Comparison of ENCODE assay signal across 8 cellular contexts in the genomic region with DNA sequence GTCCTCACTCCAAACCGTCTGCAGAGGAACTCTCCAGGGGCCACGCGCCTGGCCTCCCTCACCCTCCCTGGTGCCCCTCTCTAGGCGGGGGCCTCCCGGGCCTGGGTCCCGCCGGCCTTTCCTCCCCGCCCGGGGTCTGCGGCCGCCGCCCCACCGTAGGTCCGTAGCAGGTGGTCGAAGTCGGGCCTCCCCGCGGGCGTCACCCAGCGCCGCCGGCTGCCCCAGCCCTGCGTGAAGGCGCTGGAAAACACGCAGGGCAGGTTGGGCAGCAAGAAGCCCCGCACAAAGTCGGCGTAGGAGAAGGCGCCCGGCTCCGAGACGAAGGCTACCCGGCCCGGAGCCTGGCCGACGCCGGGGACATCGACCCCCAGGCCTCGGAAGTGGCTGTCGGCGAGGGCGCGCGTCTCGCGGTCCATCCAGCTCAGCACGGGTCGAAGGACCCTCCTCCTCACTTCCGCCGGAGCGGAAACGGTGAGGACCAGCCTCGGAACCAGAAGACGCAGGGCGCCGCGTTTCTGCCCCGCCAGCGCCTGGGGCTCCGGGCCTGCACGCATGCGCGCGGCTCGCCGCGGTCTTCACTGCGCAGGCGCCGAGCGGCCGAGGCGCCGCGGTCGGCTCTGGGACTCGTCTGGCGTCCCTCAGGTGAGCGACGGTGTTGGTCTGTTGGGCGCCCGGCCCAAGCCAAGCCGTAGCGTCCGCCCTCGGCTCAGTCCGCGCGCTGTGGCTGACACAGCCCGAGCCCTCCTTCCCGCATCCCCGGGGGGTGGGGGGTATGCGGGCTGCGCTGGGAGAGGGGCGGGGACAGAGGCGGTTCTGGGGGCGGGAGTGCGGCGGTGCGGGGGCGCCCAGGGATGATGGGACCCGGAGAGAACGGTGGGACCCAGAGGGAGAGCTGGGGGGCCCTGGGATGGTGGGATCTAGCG. TPM values are rescaled to one million over a fixed set of nuclear protein-coding genes. Genes with fewer than 3 reads are reported as not detected.
DNase-seq lines count a peak whose midpoint lies in the region; ATAC-seq and TF ChIP-seq lines count a peak whose summit lies in the region.

A gene with protein sequence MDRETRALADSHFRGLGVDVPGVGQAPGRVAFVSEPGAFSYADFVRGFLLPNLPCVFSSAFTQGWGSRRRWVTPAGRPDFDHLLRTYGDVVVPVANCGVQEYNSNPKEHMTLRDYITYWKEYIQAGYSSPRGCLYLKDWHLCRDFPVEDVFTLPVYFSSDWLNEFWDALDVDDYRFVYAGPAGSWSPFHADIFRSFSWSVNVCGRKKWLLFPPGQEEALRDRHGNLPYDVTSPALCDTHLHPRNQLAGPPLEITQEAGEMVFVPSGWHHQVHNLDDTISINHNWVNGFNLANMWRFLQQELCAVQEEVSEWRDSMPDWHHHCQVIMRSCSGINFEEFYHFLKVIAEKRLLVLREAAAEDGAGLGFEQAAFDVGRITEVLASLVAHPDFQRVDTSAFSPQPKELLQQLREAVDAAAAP (minus strand): TSS at position 445 of the 923 bp plus-strand sequence. CDS start 29 bp downstream, at position 416.
A gene with protein sequence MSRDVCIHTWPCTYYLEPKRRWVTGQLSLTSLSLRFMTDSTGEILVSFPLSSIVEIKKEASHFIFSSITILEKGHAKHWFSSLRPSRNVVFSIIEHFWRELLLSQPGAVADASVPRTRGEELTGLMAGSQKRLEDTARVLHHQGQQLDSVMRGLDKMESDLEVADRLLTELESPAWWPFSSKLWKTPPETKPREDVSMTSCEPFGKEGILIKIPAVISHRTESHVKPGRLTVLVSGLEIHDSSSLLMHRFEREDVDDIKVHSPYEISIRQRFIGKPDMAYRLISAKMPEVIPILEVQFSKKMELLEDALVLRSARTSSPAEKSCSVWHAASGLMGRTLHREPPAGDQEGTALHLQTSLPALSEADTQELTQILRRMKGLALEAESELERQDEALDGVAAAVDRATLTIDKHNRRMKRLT (plus strand): TSS at position 578 of the 923 bp plus-strand sequence. CDS start 12,302 bp downstream, outside the sequence.

- no peaks in the 10 kb centered on the region for H3K9me3 ChIP-seq in RWPE2 (ENCODE audit: severe bottlenecking)

- no peaks in the 10 kb centered on the region for H3K9me3 Mint-ChIP-seq in activated T-helper 2 cell treated with anti-CD3 and anti-CD28 coated beads, Interferon-gamma antibody, Interleukin-2, Interleukin-4, amounts not matched to agents 10 μg/mL and 5 μg/mL and 100 μg/mL, durations not matched to agents 14 hours and 24 hours and 36 hours
- H3K9me3 Mint-ChIP-seq in natural killer cell treated with Interleukin-12 subunit alpha and Interleukin-12 subunit beta and Interleukin-15 and Interleukin-18, amount 100 ng/mL, for 72 hours: no peaks in the 10 kb centered on the region

- H3K27ac Mint-ChIP-seq in activated T-helper 2 cell treated with anti-CD3 and anti-CD28 coated beads, Interferon-gamma antibody, Interleukin-2, Interleukin-4, amounts not matched to agents 10 μg/mL and 5 μg/mL and 100 μg/mL, durations not matched to agents 14 hours and 24 hours and 36 hours: peak within 1 kb of the TSS; percentile 93
- H3K27ac Mint-ChIP-seq in natural killer cell treated with Interleukin-12 subunit alpha and Interleukin-12 subunit beta and Interleukin-15 and Interleukin-18, amount 100 ng/mL, for 72 hours: peak within 1 kb of the TSS; percentile 92

- no peaks in the 10 kb centered on the region for H3K27me3 ChIP-seq in RWPE2 (ENCODE audit: insufficient read depth, poor library complexity, severe bottlenecking)

- intact Hi-C loops in activated T-helper 2 cell treated with anti-CD3 and anti-CD28 coated beads, Interferon-gamma antibody, Interleukin-2, Interleukin-4, amounts not matched to agents 10 μg/mL and 5 μg/mL and 100 μg/mL, durations not matched to agents 14 hours and 24 hours and 36 hours (cut with micrococcal nuclease): loop anchor here (1.0 to 10.0 kb wide), 4 partner anchors 27 to 430 kb away; partner anchors contain the start of genes C1orf35, IBA57 and MRPL55

- peak; percentile 85 for ATAC-seq in RWPE2 (ENCODE audit: low read depth)
- ATAC-seq in natural killer cell treated with Interleukin-12 subunit alpha and Interleukin-12 subunit beta and Interleukin-15 and Interleukin-18, amount 100 ng/mL, for 72 hours: peak; percentile 97

- H3K4me3 ChIP-seq in RWPE2 (ENCODE audit: severe bottlenecking): peak within 1 kb of the TSS; percentile 50

- no peaks in the 10 kb centered on the region for H3K27me3 Mint-ChIP-seq in activated T-helper 2 cell treated with anti-CD3 and anti-CD28 coated beads, Interferon-gamma antibody, Interleukin-2, Interleukin-4, amounts not matched to agents 10 μg/mL and 5 μg/mL and 100 μg/mL, durations not matched to agents 14 hours and 24 hours and 36 hours (ENCODE audit: low read depth)
- no peaks in the 10 kb centered on the region for H3K27me3 Mint-ChIP-seq in natural killer cell treated with Interleukin-12 subunit alpha and Interleukin-12 subunit beta and Interleukin-15 and Interleukin-18, amount 100 ng/mL, for 72 hours

- no peak for TF ChIP-seq CTCF in RWPE2 (IDR thresholded peaks at IDR 0.05; ENCODE audit: poor library complexity, severe bottlenecking)

- H3K36me3 Mint-ChIP-seq in activated T-helper 2 cell treated with anti-CD3 and anti-CD28 coated beads, Interferon-gamma antibody, Interleukin-2, Interleukin-4, amounts not matched to agents 10 μg/mL and 5 μg/mL and 100 μg/mL, durations not matched to agents 14 hours and 24 hours and 36 hours (ENCODE audit: low read depth): peaks cover 22% of the 10 kb centered on the region
- H3K36me3 Mint-ChIP-seq in natural killer cell treated with Interleukin-12 subunit alpha and Interleukin-12 subunit beta and Interleukin-15 and Interleukin-18, amount 100 ng/mL, for 72 hours: no peaks in the 10 kb centered on the region

- no peaks in the 10 kb centered on the region for H3K36me3 ChIP-seq in RWPE2 (ENCODE audit: low read depth)

- H3K4me1 Mint-ChIP-seq in activated T-helper 2 cell treated with anti-CD3 and anti-CD28 coated beads, Interferon-gamma antibody, Interleukin-2, Interleukin-4, amounts not matched to agents 10 μg/mL and 5 μg/mL and 100 μg/mL, durations not matched to agents 14 hours and 24 hours and 36 hours (ENCODE audit: low read depth): peaks cover 23% of the 10 kb centered on the region
- H3K4me1 Mint-ChIP-seq in natural killer cell treated with Interleukin-12 subunit alpha and Interleukin-12 subunit beta and Interleukin-15 and Interleukin-18, amount 100 ng/mL, for 72 hours (ENCODE audit: low read depth in 2 of 2): peaks cover 20 to 37% of the 10 kb centered on the region in 2 donors

- no peaks in the 10 kb centered on the region for H3K4me1 ChIP-seq in RWPE2 (ENCODE audit: insufficient read depth, poor library complexity, severe bottlenecking)

- peak within 1 kb of the TSS; percentile 96 for H3K4me3 Mint-ChIP-seq in activated T-helper 2 cell treated with anti-CD3 and anti-CD28 coated beads, Interferon-gamma antibody, Interleukin-2, Interleukin-4, amounts not matched to agents 10 μg/mL and 5 μg/mL and 100 μg/mL, durations not matched to agents 14 hours and 24 hours and 36 hours (ENCODE audit: low read depth)
- peak within 1 kb of the TSS; percentile 97 for H3K4me3 Mint-ChIP-seq in natural killer cell treated with Interleukin-12 subunit alpha and Interleukin-12 subunit beta and Interleukin-15 and Interleukin-18, amount 100 ng/mL, for 72 hours

- peak within 1 kb of the TSS; percentile 26 for H3K27ac ChIP-seq in RWPE2 (ENCODE audit: poor library complexity, severe bottlenecking)

- DNase-seq in Daoy (ENCODE audit: low read depth): peak; percentile 95
- DNase-seq in GOT3 (lab: John Stamatoyannopoulos, UW): peak; percentile 98
- peak; percentile 85 for DNase-seq in LHCN-M2 (ENCODE audit: low read depth)
- DNase-seq in RWPE2 (ENCODE audit: low spot score): peak; percentile 72
- DNase-seq in activated T-helper 2 cell treated with anti-CD3 and anti-CD28 coated beads, Interferon-gamma antibody, Interleukin-2, Interleukin-4, amounts not matched to agents 10 μg/mL and 5 μg/mL and 100 μg/mL, durations not matched to agents 14 hours and 24 hours and 36 hours (ENCODE audit: low spot score): peak; percentile 92
- peak; percentile 87 for DNase-seq in fibroblast of peridontal ligament (ENCODE audit: extremely low read depth)
- peak; percentile 96 for DNase-seq in natural killer cell treated with Interleukin-12 subunit alpha and Interleukin-12 subunit beta and Interleukin-15 and Interleukin-18, amount 100 ng/mL, for 72 hours (ENCODE audit: low spot score)
- DNase-seq in stimulated activated naive CD4-positive, alpha-beta T cell treated with Interleukin-2 at 50 U/mL for 16 hours (lab: John Stamatoyannopoulos, UW): peak; percentile 86

RNA-seq across cellular contexts. Expression of the first gene that starts in this region (rescaled TPM):
- 17.3 and 22.3 TPM in 2 replicates for total RNA-seq in Daoy (2014; rRNA removed; shearing (Covaris generic))
- 30.2 and 32.4 TPM in 2 replicates for total RNA-seq in LHCN-M2 (2014; rRNA removed)
- 19.2 TPM for polyA plus RNA-seq in LHCN-M2 (2012)
- 26.6 and 27.5 TPM in 2 replicates for total RNA-seq in activated T-helper 2 cell treated with anti-CD3 and anti-CD28 coated beads, Interferon-gamma antibody, Interleukin-2, Interleukin-4, amounts not matched to agents 10 μg/mL and 5 μg/mL and 100 μg/mL, durations not matched to agents 14 hours and 24 hours and 36 hours
- total RNA-seq in natural killer cell treated with Interleukin-12 subunit alpha and Interleukin-12 subunit beta and Interleukin-15 and Interleukin-18, amount 100 ng/mL, for 72 hours: 10 to 100 TPM; 17.3 to 34.0 TPM

RNA-seq across cellular contexts. Expression of the second gene that starts in this region (rescaled TPM):
- total RNA-seq in Daoy (2014; rRNA removed; shearing (Covaris generic)): 46.0 and 50.8 TPM in 2 replicates
- 46.4 and 48.5 TPM in 2 replicates for total RNA-seq in LHCN-M2 (2014; rRNA removed)
- 30.9 TPM for polyA plus RNA-seq in LHCN-M2 (2012)
- total RNA-seq in activated T-helper 2 cell treated with anti-CD3 and anti-CD28 coated beads, Interferon-gamma antibody, Interleukin-2, Interleukin-4, amounts not matched to agents 10 μg/mL and 5 μg/mL and 100 μg/mL, durations not matched to agents 14 hours and 24 hours and 36 hours: 28.4 and 29.3 TPM in 2 replicates
- 10 to 100 TPM; 23.5 to 32.5 TPM for total RNA-seq in natural killer cell treated with Interleukin-12 subunit alpha and Interleukin-12 subunit beta and Interleukin-15 and Interleukin-18, amount 100 ng/mL, for 72 hours

Comparison
In these comparisons a context has a peak if more than half of its experiments do, and no peak if none do; other contexts are left out.
1. Peak in every context shown above with its lines: DNase-seq, ATAC-seq, H3K4me3 ChIP-seq and H3K27ac ChIP-seq.